ENCODE assay signal across 17 cellular contexts in genomic region chr22:32618461-32619140, GRCh38.
DNase-seq lines count a peak whose midpoint lies in the region; ATAC-seq, FAIRE-seq and TF ChIP-seq lines count a peak whose summit lies in the region.
"Had no signal": no experiment of that assay in that cellular context is flagged by ENCODE, and none has a peak within 500 bp of the region (broad histone marks: within the 10 kb centered on the region; RNA-seq: fewer than 3 reads in every experiment).

No MANE protein-coding gene starts in this region.

- H3K79me2 ChIP-seq in parathyroid adenoma = no peaks in the 10 kb centered on the region

- DNase-seq in cerebellar cortex (ENCODE audit: low spot score) (peak; percentile 2), kidney (no peak), upper lobe of left lung (no peak), COLO829 (ENCODE audit: low spot score) (no peak), NCI-H524 treated with DMSO at 0.1 percent for 48 hours (lab: John Stamatoyannopoulos, UW) (no peak), AML-193 (lab: John Stamatoyannopoulos, UW) (no peak)
- DNase-seq in activated CD4-positive, alpha-beta T cell treated with anti-CD3 and anti-CD28 coated beads, Interleukin-2, amount 50 U/mL, for 1 hour = no peak
- DNase-seq: activated T-cell treated with anti-CD3 and anti-CD28 coated beads, Interleukin-2, amount 50 U/mL, for 1 hour; DMS 273 treated with DMSO at 0.1 percent for 48 hours; KBM-7; NCI-H1436; NCI-H510A; stimulated activated naive CD8-positive, alpha-beta T cell treated with anti-CD3 and anti-CD28 coated beads, Interleukin-15, amount 100 ng/mL, for 72 hours; T-helper 17 cell had no signal

- H3K9me3 ChIP-seq in kidney (ENCODE audit: control insufficient read depth in 1 of 2, low read length in 2 of 2) (peaks cover 0 to 4% of the 10 kb centered on the region in 2 donors), parathyroid adenoma (ENCODE audit: control insufficient read depth, low read length) (no peaks in the 10 kb centered on the region), upper lobe of left lung (no peaks in the 10 kb centered on the region)

- H3K36me3 ChIP-seq in kidney (ENCODE audit: control insufficient read depth in 1 of 2, insufficient read depth in 2 of 2, low read length in 2 of 2) (no peaks in the 10 kb centered on the region), parathyroid adenoma (ENCODE audit: control insufficient read depth, insufficient read depth, low read length) (no peaks in the 10 kb centered on the region), upper lobe of left lung (no peaks in the 10 kb centered on the region)

- H3K4me1 ChIP-seq in kidney (ENCODE audit: control insufficient read depth in 1 of 2, insufficient read depth in 1 of 2, low read depth in 1 of 2, low read length in 2 of 2) (peaks cover 55 to 70% of the 10 kb centered on the region in 2 donors), parathyroid adenoma (no peaks in the 10 kb centered on the region), upper lobe of left lung (peaks cover 27 to 58% (median 33%) of the 10 kb centered on the region in 4 donors)

- TF ChIP-seq CTCF in kidney (IDR thresholded peaks at IDR 0.05; ENCODE audit: borderline replicate concordance, extremely low read depth, insufficient read depth) (no peak), parathyroid adenoma (IDR thresholded peaks at IDR 0.05) (no peak), upper lobe of left lung (IDR thresholded peaks at IDR 0.05) (no peak)

- H3K4me3 ChIP-seq in kidney (ENCODE audit: low read length in 2 of 2) (no peak overlapping the region), parathyroid adenoma (ENCODE audit: low read depth, low read length) (no peak overlapping the region), upper lobe of left lung (no peak overlapping the region)

- peak overlapping the region; percentile 64 to 91 for H3K27ac ChIP-seq in kidney (ENCODE audit: low read depth in 2 of 2, low read length in 2 of 2)
- peak overlapping the region; percentile 49 for H3K27ac ChIP-seq in parathyroid adenoma
- H3K27ac ChIP-seq in upper lobe of left lung = peak overlapping the region; percentile 86 to 94 (median 87)
- H3K27ac ChIP-seq: RWPE1 had no signal

- WGBS in upper lobe of left lung, 2 donors = 68 to 83% methylated on average over 3 of the region's 3 CpGs

- no peak overlapping the region for H2AFZ ChIP-seq in parathyroid adenoma

- ATAC-seq in upper lobe of left lung (ENCODE audit: low FRiP score in 2 of 2) = peak in 1 of 2 donors; percentile 46
- ATAC-seq: stimulated activated naive CD8-positive, alpha-beta T cell treated with anti-CD3 and anti-CD28 coated beads, Interleukin-15, amount 100 ng/mL, for 72 hours; T-helper 17 cell had no signal

- TF ChIP-seq EP300 in upper lobe of left lung (IDR thresholded peaks at IDR 0.05) = peak in 3 of 4 donors; percentile 15 to 90 (median 60)

- intact Hi-C loops in kidney (cut with DNase I) = no loop called here

- FAIRE-seq in kidney (lab: Jason Lieb, UNC) = no peak
- FAIRE-seq: H54 had no signal

- H3K27me3 ChIP-seq in parathyroid adenoma (ENCODE audit: control insufficient read depth, insufficient read depth, low read length) = no peaks in the 10 kb centered on the region
- H3K27me3 ChIP-seq in upper lobe of left lung = no peaks in the 10 kb centered on the region

- H3K9ac ChIP-seq in kidney (ENCODE audit: low read length in 2 of 2) = no peak overlapping the region
- no peak overlapping the region for H3K9ac ChIP-seq in parathyroid adenoma

- no peak overlapping the region for H3K4me2 ChIP-seq in parathyroid adenoma (ENCODE audit: low read length)

- no peak for TF ChIP-seq POLR2A in upper lobe of left lung (IDR thresholded peaks at IDR 0.05)
